In the genomic region with DNA sequence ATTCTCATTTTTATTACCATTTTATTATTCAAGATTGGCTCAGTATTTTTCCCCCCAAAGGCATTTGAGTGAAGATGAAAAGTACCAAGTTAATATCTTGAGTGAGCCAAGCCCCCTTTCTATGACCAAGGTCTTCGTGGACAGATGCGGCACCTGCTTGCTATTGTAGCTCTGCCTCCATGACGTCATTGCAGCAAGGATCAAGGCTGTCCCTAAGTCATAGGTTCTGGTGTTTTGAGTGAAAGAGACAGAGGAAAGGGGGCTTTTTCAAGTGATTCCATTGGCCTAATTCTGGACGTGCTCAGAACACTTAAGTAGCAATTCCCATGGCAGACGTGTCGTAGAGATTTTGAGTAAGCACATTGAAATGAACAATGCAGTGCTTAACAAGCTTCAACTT, we compare ENCODE assay signal across 21 cellular contexts.
"Had no signal": no experiment of that assay in that cellular context is flagged by ENCODE, and none has a peak within 500 bp of the region (broad histone marks: within the 10 kb centered on the region; RNA-seq: fewer than 3 reads in every experiment).

No MANE protein-coding gene starts in this region.

- DNase-seq: dorsolateral prefrontal cortex; effector CD4-positive, alpha-beta T cell; head of caudate nucleus; kidney; natural killer cell; pancreas; stimulated activated CD4-positive, alpha-beta T cell treated with anti-CD3 and anti-CD28 coated beads, Interleukin-12 subunit alpha, Interleukin-12 subunit beta, amount 100 ng/mL, for 4 hours; stimulated activated CD4-positive, alpha-beta T cell treated with anti-CD3 and anti-CD28 coated beads, Interleukin-1b, Interleukin-23, amount 100 ng/mL, for 48 hours; stimulated activated CD4-positive, alpha-beta T cell treated with anti-CD3 and anti-CD28 coated beads, Interleukin-4, amount 100 ng/mL, for 1 hour; stimulated activated CD8-positive, alpha-beta memory T cell treated with anti-CD3 and anti-CD28 coated beads, Interleukin-4, amount 100 ng/mL, for 48 hours; stimulated activated naive CD4-positive, alpha-beta T cell; stimulated activated naive CD8-positive, alpha-beta T cell treated with anti-CD3 and anti-CD28 coated beads, Interleukin-15, amount 100 ng/mL, for 72 hours; thyroid gland; trophoblast cell had no signal

- ATAC-seq: left lobe of liver; natural killer cell; pancreas; sciatic nerve; stimulated activated naive CD8-positive, alpha-beta T cell treated with anti-CD3 and anti-CD28 coated beads, Interleukin-15, amount 100 ng/mL, for 72 hours had no signal

- H3K27me3 ChIP-seq: neutrophil, pancreas, thyroid gland had no signal

- FAIRE-seq: colon, frontal cortex, kidney, pancreas had no signal

- H3K27ac ChIP-seq: dorsolateral prefrontal cortex, neutrophil, pancreas, thyroid gland had no signal

- H3K4me1 ChIP-seq: pancreas, thyroid gland had no signal

- H3K4me2 ChIP-seq: smooth muscle cell had no signal

- H3K36me3 ChIP-seq: neutrophil, pancreas, thyroid gland had no signal

- H3K4me3 ChIP-seq: dorsolateral prefrontal cortex, lung, pancreas, smooth muscle cell, thyroid gland had no signal

- H3K9me3 ChIP-seq: neutrophil, pancreas, thyroid gland had no signal
